1 cellular context compared by ENCODE assay signal in the genomic region with DNA sequence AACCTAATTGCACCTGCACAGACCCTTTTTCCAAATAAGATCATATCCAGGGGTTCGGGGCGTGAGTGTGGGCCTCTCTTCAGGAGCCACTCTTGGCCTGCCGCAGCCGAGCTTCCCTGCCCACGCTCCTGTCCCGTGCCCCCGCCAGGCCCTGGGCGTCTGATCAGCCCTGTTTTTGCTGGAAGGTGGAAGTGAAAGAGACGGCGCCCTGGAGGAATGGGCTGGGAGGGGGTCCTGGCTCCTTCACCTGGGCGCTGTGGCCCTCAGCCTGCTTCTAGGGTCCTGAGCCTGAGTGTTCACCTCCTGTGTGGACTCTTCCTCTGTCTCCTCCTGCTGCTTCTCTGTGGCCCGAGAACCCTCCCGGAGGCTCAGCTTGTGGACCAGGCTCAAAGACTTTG.
TF ChIP-seq lines count a peak whose summit lies in the region.

No MANE protein-coding gene starts in this region.

TF ChIP-seq in HepG2, 621 proteins besides CTCF, POLR2A, EP300 and RAD21 (continued from another document):
- TF ChIP-seq, protein P1, sequence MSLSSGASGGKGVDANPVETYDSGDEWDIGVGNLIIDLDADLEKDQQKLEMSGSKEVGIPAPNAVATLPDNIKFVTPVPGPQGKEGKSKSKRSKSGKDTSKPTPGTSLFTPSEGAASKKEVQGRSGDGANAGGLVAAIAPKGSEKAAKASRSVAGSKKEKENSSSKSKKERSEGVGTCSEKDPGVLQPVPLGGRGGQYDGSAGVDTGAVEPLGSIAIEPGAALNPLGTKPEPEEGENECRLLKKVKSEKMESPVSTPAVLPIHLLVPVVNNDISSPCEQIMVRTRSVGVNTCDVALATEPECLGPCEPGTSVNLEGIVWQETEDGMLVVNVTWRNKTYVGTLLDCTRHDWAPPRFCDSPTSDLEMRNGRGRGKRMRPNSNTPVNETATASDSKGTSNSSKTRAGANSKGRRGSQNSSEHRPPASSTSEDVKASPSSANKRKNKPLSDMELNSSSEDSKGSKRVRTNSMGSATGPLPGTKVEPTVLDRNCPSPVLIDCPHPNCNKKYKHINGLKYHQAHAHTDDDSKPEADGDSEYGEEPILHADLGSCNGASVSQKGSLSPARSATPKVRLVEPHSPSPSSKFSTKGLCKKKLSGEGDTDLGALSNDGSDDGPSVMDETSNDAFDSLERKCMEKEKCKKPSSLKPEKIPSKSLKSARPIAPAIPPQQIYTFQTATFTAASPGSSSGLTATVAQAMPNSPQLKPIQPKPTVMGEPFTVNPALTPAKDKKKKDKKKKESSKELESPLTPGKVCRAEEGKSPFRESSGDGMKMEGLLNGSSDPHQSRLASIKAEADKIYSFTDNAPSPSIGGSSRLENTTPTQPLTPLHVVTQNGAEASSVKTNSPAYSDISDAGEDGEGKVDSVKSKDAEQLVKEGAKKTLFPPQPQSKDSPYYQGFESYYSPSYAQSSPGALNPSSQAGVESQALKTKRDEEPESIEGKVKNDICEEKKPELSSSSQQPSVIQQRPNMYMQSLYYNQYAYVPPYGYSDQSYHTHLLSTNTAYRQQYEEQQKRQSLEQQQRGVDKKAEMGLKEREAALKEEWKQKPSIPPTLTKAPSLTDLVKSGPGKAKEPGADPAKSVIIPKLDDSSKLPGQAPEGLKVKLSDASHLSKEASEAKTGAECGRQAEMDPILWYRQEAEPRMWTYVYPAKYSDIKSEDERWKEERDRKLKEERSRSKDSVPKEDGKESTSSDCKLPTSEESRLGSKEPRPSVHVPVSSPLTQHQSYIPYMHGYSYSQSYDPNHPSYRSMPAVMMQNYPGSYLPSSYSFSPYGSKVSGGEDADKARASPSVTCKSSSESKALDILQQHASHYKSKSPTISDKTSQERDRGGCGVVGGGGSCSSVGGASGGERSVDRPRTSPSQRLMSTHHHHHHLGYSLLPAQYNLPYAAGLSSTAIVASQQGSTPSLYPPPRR (CRISPR knock-in tag; IDR thresholded peaks at IDR 0.05; ENCODE audit: borderline replicate concordance), result no peak
- no peak for TF ChIP-seq FOXM1 (CRISPR knock-in tag; IDR thresholded peaks at IDR 0.05)
- TF ChIP-seq, protein P2, sequence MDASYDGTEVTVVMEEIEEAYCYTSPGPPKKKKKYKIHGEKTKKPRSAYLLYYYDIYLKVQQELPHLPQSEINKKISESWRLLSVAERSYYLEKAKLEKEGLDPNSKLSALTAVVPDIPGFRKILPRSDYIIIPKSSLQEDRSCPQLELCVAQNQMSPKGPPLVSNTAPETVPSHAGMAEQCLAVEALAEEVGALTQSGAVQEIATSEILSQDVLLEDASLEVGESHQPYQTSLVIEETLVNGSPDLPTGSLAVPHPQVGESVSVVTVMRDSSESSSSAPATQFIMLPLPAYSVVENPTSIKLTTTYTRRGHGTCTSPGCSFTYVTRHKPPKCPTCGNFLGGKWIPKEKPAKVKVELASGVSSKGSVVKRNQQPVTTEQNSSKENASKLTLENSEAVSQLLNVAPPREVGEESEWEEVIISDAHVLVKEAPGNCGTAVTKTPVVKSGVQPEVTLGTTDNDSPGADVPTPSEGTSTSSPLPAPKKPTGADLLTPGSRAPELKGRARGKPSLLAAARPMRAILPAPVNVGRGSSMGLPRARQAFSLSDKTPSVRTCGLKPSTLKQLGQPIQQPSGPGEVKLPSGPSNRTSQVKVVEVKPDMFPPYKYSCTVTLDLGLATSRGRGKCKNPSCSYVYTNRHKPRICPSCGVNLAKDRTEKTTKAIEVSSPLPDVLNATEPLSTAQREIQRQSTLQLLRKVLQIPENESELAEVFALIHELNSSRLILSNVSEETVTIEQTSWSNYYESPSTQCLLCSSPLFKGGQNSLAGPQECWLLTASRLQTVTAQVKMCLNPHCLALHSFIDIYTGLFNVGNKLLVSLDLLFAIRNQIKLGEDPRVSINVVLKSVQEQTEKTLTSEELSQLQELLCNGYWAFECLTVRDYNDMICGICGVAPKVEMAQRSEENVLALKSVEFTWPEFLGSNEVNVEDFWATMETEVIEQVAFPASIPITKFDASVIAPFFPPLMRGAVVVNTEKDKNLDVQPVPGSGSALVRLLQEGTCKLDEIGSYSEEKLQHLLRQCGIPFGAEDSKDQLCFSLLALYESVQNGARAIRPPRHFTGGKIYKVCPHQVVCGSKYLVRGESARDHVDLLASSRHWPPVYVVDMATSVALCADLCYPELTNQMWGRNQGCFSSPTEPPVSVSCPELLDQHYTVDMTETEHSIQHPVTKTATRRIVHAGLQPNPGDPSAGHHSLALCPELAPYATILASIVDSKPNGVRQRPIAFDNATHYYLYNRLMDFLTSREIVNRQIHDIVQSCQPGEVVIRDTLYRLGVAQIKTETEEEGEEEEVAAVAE (CRISPR knock-in tag; IDR thresholded peaks at IDR 0.05; ENCODE audit: borderline replicate concordance), result no peak
- no peak for TF ChIP-seq ZNF367 (CRISPR knock-in tag; IDR thresholded peaks at IDR 0.05; ENCODE audit: borderline replicate concordance)
- no peak for TF ChIP-seq ELF3 (CRISPR knock-in tag; IDR thresholded peaks at IDR 0.05)
- no peak for TF ChIP-seq ZNF850 (CRISPR knock-in tag; conservative IDR thresholded peaks at IDR 0.05)
- no peak for TF ChIP-seq PHB2 (IDR thresholded peaks at IDR 0.05; ENCODE audit: partially characterized antibody)
- TF ChIP-seq, protein P3, sequence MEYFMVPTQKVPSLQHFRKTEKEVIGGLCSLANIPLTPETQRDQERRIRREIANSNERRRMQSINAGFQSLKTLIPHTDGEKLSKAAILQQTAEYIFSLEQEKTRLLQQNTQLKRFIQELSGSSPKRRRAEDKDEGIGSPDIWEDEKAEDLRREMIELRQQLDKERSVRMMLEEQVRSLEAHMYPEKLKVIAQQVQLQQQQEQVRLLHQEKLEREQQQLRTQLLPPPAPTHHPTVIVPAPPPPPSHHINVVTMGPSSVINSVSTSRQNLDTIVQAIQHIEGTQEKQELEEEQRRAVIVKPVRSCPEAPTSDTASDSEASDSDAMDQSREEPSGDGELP (IDR thresholded peaks at IDR 0.05; ENCODE audit: borderline replicate concordance, low read depth), result no peak
- TF ChIP-seq ZNF33A (CRISPR knock-in tag; IDR thresholded peaks at IDR 0.05; ENCODE audit: borderline replicate concordance), result no peak
- TF ChIP-seq, protein P4, sequence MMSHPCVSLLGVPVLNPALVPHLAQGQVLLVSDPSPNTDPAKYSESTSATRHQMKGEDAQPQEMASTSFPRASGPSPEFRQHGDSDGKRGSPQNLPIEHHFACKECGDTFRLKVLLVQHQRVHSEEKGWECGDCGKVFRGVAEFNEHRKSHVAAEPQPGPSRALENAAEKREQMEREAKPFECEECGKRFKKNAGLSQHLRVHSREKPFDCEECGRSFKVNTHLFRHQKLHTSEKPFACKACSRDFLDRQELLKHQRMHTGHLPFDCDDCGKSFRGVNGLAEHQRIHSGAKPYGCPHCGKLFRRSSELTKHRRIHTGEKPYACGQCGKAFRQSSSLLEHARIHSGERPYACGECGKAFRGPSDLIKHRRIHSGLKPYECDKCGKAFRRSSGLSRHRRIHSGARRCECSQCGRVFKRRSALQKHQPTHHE (CRISPR knock-in tag; IDR thresholded peaks at IDR 0.05; ENCODE audit: borderline replicate concordance), result no peak
